In genomic region chr2:67571785-67572718, GRCh38 we compare ENCODE assay signal across 15 cellular contexts.
DNase-seq lines count a peak whose midpoint lies in the region; ATAC-seq and TF ChIP-seq lines count a peak whose summit lies in the region.
"Had no signal": no experiment of that assay in that cellular context is flagged by ENCODE, and none has a peak within 500 bp of the region (broad histone marks: within the 10 kb centered on the region; RNA-seq: fewer than 3 reads in every experiment).

No MANE protein-coding gene starts in this region.

- intact Hi-C loops in PC-3 (cut with micrococcal nuclease), result loop anchor here (2.0 to 5.0 kb wide), 2 partner anchors 27 to 1135 kb away; partner anchors contain the start of gene MEIS1

- H3K4me1 Mint-ChIP-seq in nephron, result peaks cover 23% of the 10 kb centered on the region
- H3K4me1 Mint-ChIP-seq in activated T-cell treated with anti-CD3 and anti-CD28 coated beads, Interleukin-2, amount 50 U/mL, for 72 hours (ENCODE audit: low read depth), result no peaks in the 10 kb centered on the region

- peak; percentile 86 for DNase-seq in DMS53 treated with DMSO at 0.1 percent for 48 hours (lab: John Stamatoyannopoulos, UW; ENCODE audit: unreplicated experiment)
- peak; percentile 94 for DNase-seq in PC-3
- peak; percentile 67 to 93 for DNase-seq in fibroblast of lung (ENCODE audit: low read depth in 2 of 2)
- no peak for DNase-seq in HAP-1 (ENCODE audit: low spot score in 2 of 2)
- DNase-seq in superior temporal gyrus (ENCODE audit: extremely low spot score), result no peak
- no peak for DNase-seq in activated T-cell treated with anti-CD3 and anti-CD28 coated beads, Interleukin-2, amount 50 U/mL, for 72 hours
- DNase-seq: activated gamma-delta T cell, brain microvascular endothelial cell, Karpas-422, NCI-H187, NCI-H510A, SK-N-SH had no signal

- H3K4me3 Mint-ChIP-seq in nephron, result no peak overlapping the region
- no peak overlapping the region for H3K4me3 Mint-ChIP-seq in activated T-cell treated with anti-CD3 and anti-CD28 coated beads, Interleukin-2, amount 50 U/mL, for 72 hours

- H3K27ac ChIP-seq in PC-3 (ENCODE audit: low read length), result peak overlapping the region; percentile 86
- H3K27ac ChIP-seq in fibroblast of lung (ENCODE audit: insufficient read depth, low read length), result no peak overlapping the region
- H3K27ac ChIP-seq: brain microvascular endothelial cell, HL-60 had no signal

- H3K9me3 ChIP-seq in PC-3 (ENCODE audit: low read length) (no peaks in the 10 kb centered on the region), fibroblast of lung (ENCODE audit: control insufficient read depth, insufficient read depth, low read depth, low read length) (no peaks in the 10 kb centered on the region), HAP-1 (no peaks in the 10 kb centered on the region)
- H3K9me3 ChIP-seq: SK-N-SH had no signal

- in situ Hi-C loops in HAP-1 (cut with MboI; ENCODE audit: low sequenced_read_pairs), result no loop called here

- CTCF ChIA-PET in PC-3 (lab: Charles Lee), result no interaction called here

- TF ChIP-seq CTCF in PC-3 (conservative IDR thresholded peaks at IDR 0.05; ENCODE audit: low read depth, low read length), result no peak
- no peak for TF ChIP-seq CTCF in fibroblast of lung (conservative IDR thresholded peaks at IDR 0.05 in 1 of 2, IDR thresholded peaks at IDR 0.05 in 1 of 2; ENCODE audit: low read depth in 1 of 2, low read length in 2 of 2)
- TF ChIP-seq CTCF in nephron (IDR thresholded peaks at IDR 0.05; ENCODE audit: unreplicated experiment in 3 of 3), result no peak

- no peaks in the 10 kb centered on the region for H3K9me2 ChIP-seq in PC-3 (replicated peaks; ENCODE audit: low read length)
- H3K9me2 ChIP-seq: SK-N-SH had no signal

- no peaks in the 10 kb centered on the region for H3K27me3 Mint-ChIP-seq in nephron (ENCODE audit: low read depth)
- no peaks in the 10 kb centered on the region for H3K27me3 Mint-ChIP-seq in activated T-cell treated with anti-CD3 and anti-CD28 coated beads, Interleukin-2, amount 50 U/mL, for 72 hours (ENCODE audit: low read depth)

- peak overlapping the region; percentile 38 for H3K4me2 ChIP-seq in PC-3 (ENCODE audit: low read length)
- no peak overlapping the region for H3K4me2 ChIP-seq in fibroblast of lung (ENCODE audit: extremely low read depth, insufficient read depth, low read length)
- H3K4me2 ChIP-seq: SK-N-SH had no signal

- no peak overlapping the region for H3K4me3 ChIP-seq in PC-3 (ENCODE audit: low read length)
- no peak overlapping the region for H3K4me3 ChIP-seq in fibroblast of lung (replicated peaks in 1 of 4; ENCODE audit: control extremely low read depth in 1 of 4, insufficient read depth in 1 of 4, low read depth in 3 of 4, low read length in 4 of 4)
- no peak overlapping the region for H3K4me3 ChIP-seq in HAP-1

- no TSS peak for BruUV-seq in PC-3 (replicated peaks; lab: Mats Ljungman, UMichigan)

- peak; percentile 53 for ATAC-seq in PC-3
- no peak for ATAC-seq in GM21619 (IDR thresholded peaks at IDR 0.05; ENCODE audit: unreplicated experiment)
- ATAC-seq in activated T-cell treated with anti-CD3 and anti-CD28 coated beads, Interleukin-2, amount 50 U/mL, for 72 hours (replicated peaks in 1 of 2), result no peak

- peaks cover 6% of the 10 kb centered on the region for H3F3A ChIP-seq in PC-3 (ENCODE audit: low read length, unreplicated experiment)

- no peaks in the 10 kb centered on the region for H3K36me3 Mint-ChIP-seq in nephron (ENCODE audit: low read depth)
- H3K36me3 Mint-ChIP-seq in activated T-cell treated with anti-CD3 and anti-CD28 coated beads, Interleukin-2, amount 50 U/mL, for 72 hours (ENCODE audit: insufficient read depth in 2 of 2), result no peaks in the 10 kb centered on the region

- H3K27me3 ChIP-seq in PC-3 (ENCODE audit: low read length) (no peaks in the 10 kb centered on the region), fibroblast of lung (ENCODE audit: control insufficient read depth, insufficient read depth, low read length) (no peaks in the 10 kb centered on the region), HAP-1 (ENCODE audit: low read depth) (no peaks in the 10 kb centered on the region)
- H3K27me3 ChIP-seq: brain microvascular endothelial cell had no signal

- POLR2A ChIA-PET in PC-3 (lab: Charles Lee; ENCODE audit: unreplicated experiment), result interaction anchor here (0.6 kb wide), 1 partner anchor 69 kb away, joined by 3 read pairs; no protein-coding TSS in a partner anchor

- H3K36me3 ChIP-seq in PC-3 (ENCODE audit: low read depth, low read length) (no peaks in the 10 kb centered on the region), fibroblast of lung (ENCODE audit: control insufficient read depth, insufficient read depth, low read length) (no peaks in the 10 kb centered on the region), HAP-1 (replicated peaks) (no peaks in the 10 kb centered on the region)
- H3K36me3 ChIP-seq: brain microvascular endothelial cell had no signal

- H3K9ac ChIP-seq in PC-3 (ENCODE audit: low read length), result peak overlapping the region; percentile 34; the same call in 1 of the 2 replicates
- H3K9ac ChIP-seq in fibroblast of lung (ENCODE audit: insufficient read depth, low read length), result no peak overlapping the region
- H3K9ac ChIP-seq: SK-N-SH had no signal

- H3K27ac Mint-ChIP-seq in nephron, result peak overlapping the region in 2 of 3 experiments; percentile 18 to 46
- no peak overlapping the region for H3K27ac Mint-ChIP-seq in activated T-cell treated with anti-CD3 and anti-CD28 coated beads, Interleukin-2, amount 50 U/mL, for 72 hours

- H2AFZ ChIP-seq in PC-3 (ENCODE audit: low read length), result no peak overlapping the region
- H2AFZ ChIP-seq in fibroblast of lung (ENCODE audit: low read length), result no peak overlapping the region

- H3K79me2 ChIP-seq in PC-3 (ENCODE audit: low read length) (no peaks in the 10 kb centered on the region), fibroblast of lung (ENCODE audit: control insufficient read depth, insufficient read depth, low read length) (no peaks in the 10 kb centered on the region)

- peaks cover 11% of the 10 kb centered on the region for H3K9me3 Mint-ChIP-seq in nephron
- peaks cover 3 to 8% of the 10 kb centered on the region in 2 donors for H3K9me3 Mint-ChIP-seq in activated T-cell treated with anti-CD3 and anti-CD28 coated beads, Interleukin-2, amount 50 U/mL, for 72 hours

- H3K4me1 ChIP-seq in PC-3 (ENCODE audit: insufficient read depth, low read length) (peaks cover 46% of the 10 kb centered on the region), fibroblast of lung (ENCODE audit: control insufficient read depth, extremely low read depth, insufficient read depth, low read length) (peaks cover 3% of the 10 kb centered on the region), HAP-1 (no peaks in the 10 kb centered on the region)

- no peaks in the 10 kb centered on the region for H4K20me1 ChIP-seq in PC-3 (ENCODE audit: low read length)
- no peaks in the 10 kb centered on the region for H4K20me1 ChIP-seq in fibroblast of lung (ENCODE audit: control insufficient read depth, extremely low read depth, insufficient read depth, low read length)

Comparison
In these comparisons a context has a peak if more than half of its experiments do, and no peak if none do; other contexts are left out.
1. DNase-seq: peak in DMS53 treated with DMSO at 0.1 percent for 48 hours (single experiment), PC-3 (single experiment) and fibroblast of lung (2 of 2); none in HAP-1 (0 of 2), superior temporal gyrus (single experiment) and activated T-cell treated with anti-CD3 and anti-CD28 coated beads, Interleukin-2, amount 50 U/mL, for 72 hours (0 of 2).